Comparison of ENCODE assay signal across 15 cellular contexts in genomic region chr3:13068269-13069010, GRCh38. TPM values are rescaled to one million over a fixed set of nuclear protein-coding genes. Genes with fewer than 3 reads are reported as not detected.
A peak's percentile ranks its signal among the peaks of the same experiment; 100 is the strongest.
DNase-seq lines count a peak whose midpoint lies in the region; ATAC-seq, FAIRE-seq and TF ChIP-seq lines count a peak whose summit lies in the region.
"Had no signal": no experiment of that assay in that cellular context is flagged by ENCODE, and none has a peak within 500 bp of the region (broad histone marks: within the 10 kb centered on the region; RNA-seq: fewer than 3 reads in every experiment).

No MANE protein-coding gene starts in this region.

- no peak for TF ChIP-seq CTCF in CD8-positive, alpha-beta T cell (IDR thresholded peaks at IDR 0.05)
- peak; percentile 13 for TF ChIP-seq CTCF in GM13976 (IDR thresholded peaks at IDR 0.05; ENCODE audit: borderline replicate concordance, control extremely low read depth, extremely low read depth, insufficient read depth, missing control alignments)
- TF ChIP-seq CTCF in ovary (IDR thresholded peaks at IDR 0.05) = no peak
- TF ChIP-seq CTCF in D721Med (IDR thresholded peaks at IDR 0.05; ENCODE audit: insufficient read depth, missing control alignments) = no peak

- peak overlapping the region; percentile 86 for H3K27ac Mint-ChIP-seq in CD8-positive, alpha-beta T cell
- H3K27ac Mint-ChIP-seq in activated CD4-positive, alpha-beta memory T cell treated with anti-CD3 and anti-CD28 coated beads, Interleukin-2, amount 10 ng/mL, durations not matched to agents 7 days and 5 days = peak overlapping the region; percentile 94
- peak overlapping the region; percentile 18 to 93 (median 77) for H3K27ac Mint-ChIP-seq in naive thymus-derived CD4-positive, alpha-beta T cell

- CTCF ChIA-PET in CD8-positive, alpha-beta T cell (lab: Charles Lee) = no interaction called here
- CTCF ChIA-PET in activated CD4-positive, alpha-beta memory T cell treated with anti-CD3 and anti-CD28 coated beads, Interleukin-2, amount 10 ng/mL, durations not matched to agents 7 days and 5 days (lab: Charles Lee) = interaction anchor here (1.0 kb wide), 1 partner anchor 53 kb away, joined by 3 read pairs; no protein-coding TSS in a partner anchor
- CTCF ChIA-PET in naive thymus-derived CD4-positive, alpha-beta T cell (lab: Charles Lee) = interaction anchor here (0.6 kb wide), 2 partner anchors 67 to 73 kb away, joined by 3 read pairs; no protein-coding TSS in a partner anchor

- intact Hi-C loops in CD8-positive, alpha-beta T cell (cut with DNase I, micrococcal nuclease) = no loop called here
- intact Hi-C loops in naive thymus-derived CD4-positive, alpha-beta T cell (cut with micrococcal nuclease) = loop anchor here (1.0 to 2.0 kb wide), 3 partner anchors 52 to 74 kb away; no protein-coding TSS in a partner anchor
- intact Hi-C loops in ovary (cut with DNase I) = no loop called here

- no peaks in the 10 kb centered on the region for H3K36me3 ChIP-seq in CD8-positive, alpha-beta T cell (ENCODE audit: insufficient read depth, low read length)
- no peaks in the 10 kb centered on the region for H3K36me3 ChIP-seq in naive thymus-derived CD4-positive, alpha-beta T cell (ENCODE audit: control insufficient read depth in 2 of 3, insufficient read depth in 3 of 3, low read length in 3 of 3)
- H3K36me3 ChIP-seq in ovary = no peaks in the 10 kb centered on the region

- POLR2A ChIA-PET in CD8-positive, alpha-beta T cell (lab: Charles Lee) = no interaction called here
- POLR2A ChIA-PET in activated CD4-positive, alpha-beta memory T cell treated with anti-CD3 and anti-CD28 coated beads, Interleukin-2, amount 10 ng/mL, durations not matched to agents 7 days and 5 days (lab: Charles Lee) = interaction anchor here (1.0 to 1.8 kb wide), 2 partner anchors 53 to 58 kb away, joined by 3 to 6 read pairs; no protein-coding TSS in a partner anchor
- POLR2A ChIA-PET in naive thymus-derived CD4-positive, alpha-beta T cell (lab: Charles Lee) = no interaction called here

- H3K9me3 Mint-ChIP-seq in CD8-positive, alpha-beta T cell = no peaks in the 10 kb centered on the region
- H3K9me3 Mint-ChIP-seq in activated CD4-positive, alpha-beta memory T cell treated with anti-CD3 and anti-CD28 coated beads, Interleukin-2, amount 10 ng/mL, durations not matched to agents 7 days and 5 days = no peaks in the 10 kb centered on the region
- H3K9me3 Mint-ChIP-seq in naive thymus-derived CD4-positive, alpha-beta T cell = no peaks in the 10 kb centered on the region

- TF ChIP-seq EP300 in ovary (IDR thresholded peaks at IDR 0.05) = no peak

- 62 to 77% (median 67%) methylated on average over 4 of the region's 4 CpGs for WGBS in ovary, 3 donors

- no peak overlapping the region for H3K27ac ChIP-seq in CD8-positive, alpha-beta T cell (ENCODE audit: low read depth, low read length)
- H3K27ac ChIP-seq in naive thymus-derived CD4-positive, alpha-beta T cell (ENCODE audit: low read depth, low read length) = no peak overlapping the region
- H3K27ac ChIP-seq in ovary = no peak overlapping the region

- peaks cover 37% of the 10 kb centered on the region for H3K4me1 Mint-ChIP-seq in CD8-positive, alpha-beta T cell (ENCODE audit: low read depth)
- H3K4me1 Mint-ChIP-seq in activated CD4-positive, alpha-beta memory T cell treated with anti-CD3 and anti-CD28 coated beads, Interleukin-2, amount 10 ng/mL, durations not matched to agents 7 days and 5 days = peaks cover 36% of the 10 kb centered on the region
- peaks cover 14 to 67% (median 34%) of the 10 kb centered on the region in 7 donors for H3K4me1 Mint-ChIP-seq in naive thymus-derived CD4-positive, alpha-beta T cell

- H3K4me3 Mint-ChIP-seq in CD8-positive, alpha-beta T cell = no peak overlapping the region
- H3K4me3 Mint-ChIP-seq in activated CD4-positive, alpha-beta memory T cell treated with anti-CD3 and anti-CD28 coated beads, Interleukin-2, amount 10 ng/mL, durations not matched to agents 7 days and 5 days = no peak overlapping the region
- no peak overlapping the region for H3K4me3 Mint-ChIP-seq in naive thymus-derived CD4-positive, alpha-beta T cell

- no peaks in the 10 kb centered on the region for H3K27me3 ChIP-seq in CD8-positive, alpha-beta T cell (ENCODE audit: insufficient read depth, low read length)
- no peaks in the 10 kb centered on the region for H3K27me3 ChIP-seq in naive thymus-derived CD4-positive, alpha-beta T cell (ENCODE audit: control insufficient read depth in 2 of 2, insufficient read depth in 2 of 2, low read length in 2 of 2)
- H3K27me3 ChIP-seq in ovary = no peaks in the 10 kb centered on the region

- peaks cover 41% of the 10 kb centered on the region for H3K4me1 ChIP-seq in CD8-positive, alpha-beta T cell (ENCODE audit: insufficient read depth, low read length)
- H3K4me1 ChIP-seq in naive thymus-derived CD4-positive, alpha-beta T cell (ENCODE audit: control insufficient read depth in 2 of 2, insufficient read depth in 2 of 2, low read length in 2 of 2) = peaks cover 24 to 30% of the 10 kb centered on the region in 2 donors
- H3K4me1 ChIP-seq in ovary (ENCODE audit: insufficient read depth) = no peaks in the 10 kb centered on the region

- H3K27me3 Mint-ChIP-seq in CD8-positive, alpha-beta T cell (ENCODE audit: low read depth) = no peaks in the 10 kb centered on the region
- H3K27me3 Mint-ChIP-seq in activated CD4-positive, alpha-beta memory T cell treated with anti-CD3 and anti-CD28 coated beads, Interleukin-2, amount 10 ng/mL, durations not matched to agents 7 days and 5 days = peaks cover 5% of the 10 kb centered on the region
- H3K27me3 Mint-ChIP-seq in naive thymus-derived CD4-positive, alpha-beta T cell = peaks cover 0 to 4% (median 2%) of the 10 kb centered on the region in 5 donors

- no peaks in the 10 kb centered on the region for H3K36me3 Mint-ChIP-seq in CD8-positive, alpha-beta T cell
- peaks cover 8% of the 10 kb centered on the region for H3K36me3 Mint-ChIP-seq in activated CD4-positive, alpha-beta memory T cell treated with anti-CD3 and anti-CD28 coated beads, Interleukin-2, amount 10 ng/mL, durations not matched to agents 7 days and 5 days (ENCODE audit: low read depth)
- H3K36me3 Mint-ChIP-seq in naive thymus-derived CD4-positive, alpha-beta T cell = peaks cover 0 to 8% (median 0%) of the 10 kb centered on the region in 5 donors

- DNase-seq in CD8-positive, alpha-beta T cell = no peak
- no peak for DNase-seq in GM13976 (ENCODE audit: low spot score)
- no peak for DNase-seq in activated CD4-positive, alpha-beta memory T cell treated with anti-CD3 and anti-CD28 coated beads, Interleukin-2, amount 10 ng/mL, durations not matched to agents 7 days and 5 days
- DNase-seq in naive thymus-derived CD4-positive, alpha-beta T cell = no peak
- no peak for DNase-seq in ovary
- no peak for DNase-seq in mesenteric fat pad (ENCODE audit: low spot score)
- DNase-seq in D721Med (ENCODE audit: insufficient read length, low spot score) = no peak
- DNase-seq: glutamatergic neuron, NCI-H2081 treated with DMSO at 0.1 percent for 48 hours, NCI-H774, Right ventricle myocardium superior had no signal

- H3K4me3 ChIP-seq in CD8-positive, alpha-beta T cell (ENCODE audit: low read depth, low read length) = no peak overlapping the region
- H3K4me3 ChIP-seq in naive thymus-derived CD4-positive, alpha-beta T cell (ENCODE audit: low read length) = no peak overlapping the region
- no peak overlapping the region for H3K4me3 ChIP-seq in ovary

- no peak for FAIRE-seq in D721Med (lab: Jason Lieb, UNC)
- FAIRE-seq: colon, G401.6, H54, keratinocyte had no signal

- TF ChIP-seq POLR2A in ovary (IDR thresholded peaks at IDR 0.05) = no peak

- no peak for ATAC-seq in CD8-positive, alpha-beta T cell
- no peak for ATAC-seq in naive thymus-derived CD4-positive, alpha-beta T cell

- H3K9me3 ChIP-seq in CD8-positive, alpha-beta T cell (ENCODE audit: low read length) = no peaks in the 10 kb centered on the region
- no peaks in the 10 kb centered on the region for H3K9me3 ChIP-seq in naive thymus-derived CD4-positive, alpha-beta T cell (ENCODE audit: control insufficient read depth in 2 of 3, low read length in 3 of 3)
- no peaks in the 10 kb centered on the region for H3K9me3 ChIP-seq in ovary

- in situ Hi-C loops in GM13976 (cut with MboI; ENCODE audit: low sequenced_read_pairs, unreplicated experiment) = no loop called here

RNA-seq across cellular contexts. Expression of gene IQSEC1, which starts 4.8 kb away (rescaled TPM):
- 10 to 100 TPM; 71.2 to 79.0 TPM for total RNA-seq in CD8-positive, alpha-beta T cell
- 100 to 1,000 TPM in 1 of 2 experiments, 10 to 100 TPM in 1; 99.8 to 100 TPM for total RNA-seq in activated CD4-positive, alpha-beta memory T cell treated with anti-CD3 and anti-CD28 coated beads, Interleukin-2, amount 10 ng/mL, durations not matched to agents 7 days and 5 days
- total RNA-seq in naive thymus-derived CD4-positive, alpha-beta T cell = 100 to 1,000 TPM in 1 of 5 experiments, 10 to 100 TPM in 4; 51.8 to 163 (median 79.5) TPM
- 10 to 100 TPM; 21.1 to 38.8 TPM for polyA plus RNA-seq in naive thymus-derived CD4-positive, alpha-beta T cell
- total RNA-seq in ovary = 10 to 100 TPM; 22.2 to 55.4 (median 46.0) TPM
- 10 to 100 TPM; 20.9 to 27.3 TPM for polyA plus RNA-seq in ovary
- total RNA-seq in mesenteric fat pad = 70.1 TPM

Comparison
In these comparisons a context has a peak if more than half of its experiments do, and no peak if none do; other contexts are left out.
1. intact Hi-C loops: an anchor here in naive thymus-derived CD4-positive, alpha-beta T cell (1.0 to 2.0 kb wide); none called in CD8-positive, alpha-beta T cell and ovary.